In genomic region chr9:84480071-84480470, GRCh38 we compare ENCODE assay signal across 7 cellular contexts.
"Had no signal": no experiment of that assay in that cellular context is flagged by ENCODE, and none has a peak within 500 bp of the region (broad histone marks: within the 10 kb centered on the region; RNA-seq: fewer than 3 reads in every experiment).

No MANE protein-coding gene starts in this region.

- H3K9ac ChIP-seq: GM23248, KMS-11 had no signal

- H3K27ac ChIP-seq: GM23248, HL-60, KMS-11 had no signal

- DNase-seq: GM23248, H9, HCEC 1CT, KBM-7 had no signal

- H2AFZ ChIP-seq: GM23248 had no signal

- FAIRE-seq: HepG2 had no signal

- H3K4me2 ChIP-seq: KMS-11 had no signal

- H3K4me3 ChIP-seq: GM23248 had no signal
